Comparison of ENCODE assay signal across 14 cellular contexts in the genomic region with DNA sequence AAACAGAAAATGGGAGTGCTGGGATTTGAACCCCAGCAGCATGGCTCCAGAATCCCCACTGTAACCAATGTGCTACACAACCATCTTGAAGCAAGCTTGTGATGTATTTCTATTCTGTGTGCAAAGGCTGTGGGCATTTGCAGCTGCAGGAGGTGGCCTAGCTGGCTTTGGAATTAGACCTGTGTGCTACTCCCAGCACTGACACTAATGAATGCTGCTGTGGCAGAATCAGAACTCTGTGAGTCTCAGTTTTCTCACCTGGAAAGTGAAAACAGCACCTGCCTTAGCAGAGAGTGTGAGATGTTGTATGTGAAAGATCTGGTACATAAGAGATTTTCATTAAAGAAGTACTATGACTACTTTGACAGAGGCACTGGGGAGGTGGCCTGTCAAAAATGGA.
"Had no signal": no experiment of that assay in that cellular context is flagged by ENCODE, and none has a peak within 500 bp of the region (broad histone marks: within the 10 kb centered on the region; RNA-seq: fewer than 3 reads in every experiment).

No MANE protein-coding gene starts in this region.

- H3K9me3 ChIP-seq: suprapubic skin had no signal

- H3K36me3 Mint-ChIP-seq: activated naive CD8-positive, alpha-beta T cell treated with anti-CD3 and anti-CD28 coated beads, Interleukin-2, amount 10 ng/mL, durations not matched to agents 7 days and 5 days; T-cell had no signal

- H3K27ac ChIP-seq: dorsolateral prefrontal cortex, suprapubic skin had no signal

- H3K27ac Mint-ChIP-seq: activated CD4-positive, alpha-beta T cell treated with anti-CD3 and anti-CD28 coated beads for 36 hours; activated naive CD8-positive, alpha-beta T cell treated with anti-CD3 and anti-CD28 coated beads, Interleukin-2, amount 10 ng/mL, durations not matched to agents 7 days and 5 days; stimulated activated naive CD8-positive, alpha-beta T cell treated with anti-CD3 and anti-CD28 coated beads, Interleukin-15, amount 100 ng/mL, for 72 hours; T-cell had no signal

- H3K36me3 ChIP-seq: suprapubic skin, upper lobe of left lung had no signal

- H3K4me3 ChIP-seq: dorsolateral prefrontal cortex, suprapubic skin, upper lobe of left lung had no signal

- H3K27me3 ChIP-seq: dorsolateral prefrontal cortex, suprapubic skin, upper lobe of left lung had no signal

- H3K4me3 Mint-ChIP-seq: activated CD4-positive, alpha-beta T cell treated with anti-CD3 and anti-CD28 coated beads for 36 hours; activated naive CD8-positive, alpha-beta T cell treated with anti-CD3 and anti-CD28 coated beads, Interleukin-2, amount 10 ng/mL, durations not matched to agents 7 days and 5 days; stimulated activated naive CD8-positive, alpha-beta T cell treated with anti-CD3 and anti-CD28 coated beads, Interleukin-15, amount 100 ng/mL, for 72 hours; T-cell; WTC11 had no signal

- ATAC-seq: activated CD4-positive, alpha-beta T cell treated with anti-CD3 and anti-CD28 coated beads for 36 hours; stimulated activated naive CD8-positive, alpha-beta T cell treated with anti-CD3 and anti-CD28 coated beads, Interleukin-15, amount 100 ng/mL, for 72 hours; T-cell had no signal

- DNase-seq: activated CD4-positive, alpha-beta T cell treated with anti-CD3 and anti-CD28 coated beads for 36 hours; activated CD4-positive, alpha-beta T cell treated with anti-CD3 and anti-CD28 coated beads, Interleukin-2, amount 50 U/mL, for 48 hours; activated naive CD8-positive, alpha-beta T cell treated with anti-CD3 and anti-CD28 coated beads, Interleukin-2, amount 10 ng/mL, durations not matched to agents 7 days and 5 days; amygdala; caudate nucleus; dorsolateral prefrontal cortex; foreskin melanocyte; kidney glomerular epithelial cell; midbrain; stimulated activated naive CD8-positive, alpha-beta T cell treated with anti-CD3 and anti-CD28 coated beads, Interleukin-15, amount 100 ng/mL, for 72 hours; T-cell; upper lobe of left lung had no signal

- H3K4me1 ChIP-seq: suprapubic skin had no signal

- H3K27me3 Mint-ChIP-seq: activated CD4-positive, alpha-beta T cell treated with anti-CD3 and anti-CD28 coated beads for 36 hours; activated naive CD8-positive, alpha-beta T cell treated with anti-CD3 and anti-CD28 coated beads, Interleukin-2, amount 10 ng/mL, durations not matched to agents 7 days and 5 days; stimulated activated naive CD8-positive, alpha-beta T cell treated with anti-CD3 and anti-CD28 coated beads, Interleukin-15, amount 100 ng/mL, for 72 hours; T-cell had no signal
